Comparison of ENCODE assay signal across 8 cellular contexts in genomic region chr3:185935465-185936263, GRCh38. TPM values are rescaled to one million over a fixed set of nuclear protein-coding genes. Genes with fewer than 3 reads are reported as not detected.
DNase-seq lines count a peak whose midpoint lies in the region; TF ChIP-seq lines count a peak whose summit lies in the region.

No MANE protein-coding gene starts in this region.

- H3K4me3 Mint-ChIP-seq in endothelial cell (ENCODE audit: unreplicated experiment), result peak overlapping the region; percentile 100

- H3K27me3 ChIP-seq in NT2/D1 (ENCODE audit: insufficient read depth, insufficient read length) (no peaks in the 10 kb centered on the region), parathyroid adenoma (ENCODE audit: control insufficient read depth, insufficient read depth, low read length) (no peaks in the 10 kb centered on the region)

- H3K36me3 ChIP-seq in NT2/D1 (ENCODE audit: insufficient read depth, insufficient read length, low read length) (peaks cover 35% of the 10 kb centered on the region), parathyroid adenoma (ENCODE audit: control insufficient read depth, insufficient read depth, low read length) (no peaks in the 10 kb centered on the region)

- H3K79me2 ChIP-seq in parathyroid adenoma, result peaks cover 51% of the 10 kb centered on the region

- H3K4me1 ChIP-seq in NT2/D1 (ENCODE audit: insufficient read depth, insufficient read length), result peaks cover 5% of the 10 kb centered on the region
- H3K4me1 ChIP-seq in parathyroid adenoma, result peaks cover 18% of the 10 kb centered on the region

- peaks cover 13% of the 10 kb centered on the region for H3K27me3 Mint-ChIP-seq in endothelial cell (ENCODE audit: unreplicated experiment)

- H3K36me3 Mint-ChIP-seq in endothelial cell (ENCODE audit: low read depth, unreplicated experiment), result peaks cover 24% of the 10 kb centered on the region

- peak overlapping the region; percentile 98 for H3K4me3 ChIP-seq in GM12865 (ENCODE audit: low read depth, low read length)
- peak overlapping the region; percentile 100 for H3K4me3 ChIP-seq in NT2/D1 (ENCODE audit: insufficient read length, low read depth)
- peak overlapping the region; percentile 86 for H3K4me3 ChIP-seq in parathyroid adenoma (ENCODE audit: low read depth, low read length)

- H3K4me1 Mint-ChIP-seq in endothelial cell (ENCODE audit: unreplicated experiment), result peaks cover 53% of the 10 kb centered on the region

- H3K9ac ChIP-seq in NT2/D1 (ENCODE audit: insufficient read length, low read depth) (peak overlapping the region; percentile 100), parathyroid adenoma (no peak overlapping the region)

- peak overlapping the region; percentile 9 for H3K27ac ChIP-seq in parathyroid adenoma

- no peaks in the 10 kb centered on the region for H3K9me3 Mint-ChIP-seq in endothelial cell (ENCODE audit: unreplicated experiment)

- DNase-seq in GM12865 (ENCODE audit: low read depth) (no peak), NT2/D1 (ENCODE audit: low read depth, low spot score) (no peak), endothelial cell (ENCODE audit: low spot score) (no peak), anterior cingulate cortex (lab: John Stamatoyannopoulos, UW) (no peak), amygdala (lab: John Stamatoyannopoulos, UW) (no peak), GM19240 (ENCODE audit: insufficient read length, low spot score) (no peak), SKM-1 treated with dmso at 0.1 percent for 144 hours (lab: John Stamatoyannopoulos, UW; ENCODE audit: unreplicated experiment) (no peak)

- H2AFZ ChIP-seq in parathyroid adenoma, result no peak overlapping the region

- peak overlapping the region; percentile 100 for H3K27ac Mint-ChIP-seq in endothelial cell (ENCODE audit: unreplicated experiment)

- peak overlapping the region; percentile 97 for H3K4me2 ChIP-seq in parathyroid adenoma (ENCODE audit: low read length)

- no peak for TF ChIP-seq CTCF in GM12865 (IDR thresholded peaks at IDR 0.05; ENCODE audit: insufficient read depth, low read depth, low read length, missing control alignments)
- no peak for TF ChIP-seq CTCF in endothelial cell (IDR thresholded peaks at IDR 0.05; ENCODE audit: unreplicated experiment)
- TF ChIP-seq CTCF in parathyroid adenoma (IDR thresholded peaks at IDR 0.05), result no peak

- H3K9me3 ChIP-seq in NT2/D1 (ENCODE audit: insufficient read depth, low read length) (peaks cover 4% of the 10 kb centered on the region; the same call in 1 of the 2 replicates), parathyroid adenoma (ENCODE audit: control insufficient read depth, low read length) (no peaks in the 10 kb centered on the region)

RNA-seq across cellular contexts. Expression of gene TRA2B, which starts 2.1 kb away (rescaled TPM):
- total RNA-seq in endothelial cell (ENCODE audit: unreplicated experiment), result 132 TPM
